ENCODE assay signal across 31 cellular contexts in genomic region chr10:121454776-121455175, GRCh38.
"Had no signal": no experiment of that assay in that cellular context is flagged by ENCODE, and none has a peak within 500 bp of the region (broad histone marks: within the 10 kb centered on the region; RNA-seq: fewer than 3 reads in every experiment).

No MANE protein-coding gene starts in this region.

- H3K27me3 Mint-ChIP-seq: activated CD4-positive, alpha-beta memory T cell treated with anti-CD3 and anti-CD28 coated beads, Interleukin-2, amount 10 ng/mL, durations not matched to agents 7 days and 5 days; activated CD8-positive, alpha-beta memory T cell treated with anti-CD3 and anti-CD28 coated beads, Interleukin-2, amount 10 ng/mL, durations not matched to agents 7 days and 5 days; activated T-helper 17 cell treated with anti-CD3 and anti-CD28 coated beads, Interleukin-2, amount 50 U/mL, for 72 hours had no signal

- H3K9me3 Mint-ChIP-seq: activated CD4-positive, alpha-beta memory T cell treated with anti-CD3 and anti-CD28 coated beads, Interleukin-2, amount 10 ng/mL, durations not matched to agents 7 days and 5 days; activated naive CD8-positive, alpha-beta T cell treated with anti-CD3 and anti-CD28 coated beads for 36 hours had no signal

- DNase-seq: activated CD4-positive, alpha-beta memory T cell treated with anti-CD3 and anti-CD28 coated beads, Interleukin-2, amount 10 ng/mL, durations not matched to agents 7 days and 5 days; activated CD4-positive, alpha-beta T cell treated with anti-CD3 and anti-CD28 coated beads for 1 hour; activated CD4-positive, alpha-beta T cell treated with anti-CD3 and anti-CD28 coated beads for 48 hours; activated CD4-positive, CD25-positive, alpha-beta regulatory T cell; activated CD8-positive, alpha-beta memory T cell treated with anti-CD3 and anti-CD28 coated beads for 24 hours; activated CD8-positive, alpha-beta memory T cell treated with anti-CD3 and anti-CD28 coated beads, Interleukin-2, amount 10 ng/mL, durations not matched to agents 7 days and 5 days; activated CD8-positive, alpha-beta memory T cell treated with anti-CD3 and anti-CD28 coated beads, Interleukin-2, amount 50 U/mL, for 48 hours; activated effector memory CD4-positive, alpha-beta T cell treated with anti-CD3 and anti-CD28 coated beads, Interleukin-2, amount 50 U/mL, for 16 hours; activated naive CD4-positive, alpha-beta T cell; activated naive CD4-positive, alpha-beta T cell treated with anti-CD3 and anti-CD28 coated beads, Interleukin-2, amount 50 U/mL, for 16 hours; activated naive CD8-positive, alpha-beta T cell treated with anti-CD3 and anti-CD28 coated beads for 36 hours; activated T-cell treated with anti-CD3 and anti-CD28 coated beads, Interleukin-2, amount 50 U/mL, for 1 hour; activated T-cell treated with anti-CD3 and anti-CD28 coated beads, Interleukin-2, amount 50 U/mL, for 72 hours; amniotic stem cell; aorta; brain microvascular endothelial cell; NCI-H1105; NCI-H1417 treated with DMSO at 0.1 percent for 48 hours; NCI-H187 treated with DMSO at 0.1 percent for 48 hours; NCI-H2081; NCI-H226; NCI-H446 treated with DMSO at 0.1 percent for 48 hours; NCI-H524; NCI-H69; SHP77; SJCRH30; T1000; WERI-Rb-1 had no signal

- H3K36me3 Mint-ChIP-seq: activated CD8-positive, alpha-beta memory T cell treated with anti-CD3 and anti-CD28 coated beads, Interleukin-2, amount 10 ng/mL, durations not matched to agents 7 days and 5 days; activated naive CD8-positive, alpha-beta T cell treated with anti-CD3 and anti-CD28 coated beads for 36 hours had no signal

- H3K9me3 ChIP-seq: SJCRH30 had no signal

- H3K27me3 ChIP-seq: brain microvascular endothelial cell, SJCRH30 had no signal

- H3K4me1 Mint-ChIP-seq: activated CD4-positive, alpha-beta memory T cell treated with anti-CD3 and anti-CD28 coated beads, Interleukin-2, amount 10 ng/mL, durations not matched to agents 7 days and 5 days; activated CD8-positive, alpha-beta memory T cell treated with anti-CD3 and anti-CD28 coated beads, Interleukin-2, amount 10 ng/mL, durations not matched to agents 7 days and 5 days; activated naive CD8-positive, alpha-beta T cell treated with anti-CD3 and anti-CD28 coated beads for 36 hours; activated T-helper 17 cell treated with anti-CD3 and anti-CD28 coated beads, Interleukin-2, amount 50 U/mL, for 72 hours had no signal

- H3K27ac Mint-ChIP-seq: activated CD4-positive, alpha-beta memory T cell treated with anti-CD3 and anti-CD28 coated beads, Interleukin-2, amount 10 ng/mL, durations not matched to agents 7 days and 5 days; activated CD8-positive, alpha-beta memory T cell treated with anti-CD3 and anti-CD28 coated beads, Interleukin-2, amount 10 ng/mL, durations not matched to agents 7 days and 5 days; activated naive CD8-positive, alpha-beta T cell treated with anti-CD3 and anti-CD28 coated beads for 36 hours; activated T-cell treated with anti-CD3 and anti-CD28 coated beads, Interleukin-2, amount 50 U/mL, for 72 hours; activated T-helper 17 cell treated with anti-CD3 and anti-CD28 coated beads, Interleukin-2, amount 50 U/mL, for 72 hours had no signal

- ATAC-seq: activated CD8-positive, alpha-beta memory T cell treated with anti-CD3 and anti-CD28 coated beads, Interleukin-2, amount 10 ng/mL, durations not matched to agents 7 days and 5 days; activated T-cell treated with anti-CD3 and anti-CD28 coated beads, Interleukin-2, amount 50 U/mL, for 72 hours; activated T-helper 17 cell treated with anti-CD3 and anti-CD28 coated beads, Interleukin-2, amount 50 U/mL, for 72 hours; Panc1 had no signal

- H3K4me3 Mint-ChIP-seq: activated CD4-positive, alpha-beta memory T cell treated with anti-CD3 and anti-CD28 coated beads, Interleukin-2, amount 10 ng/mL, durations not matched to agents 7 days and 5 days; activated CD8-positive, alpha-beta memory T cell treated with anti-CD3 and anti-CD28 coated beads, Interleukin-2, amount 10 ng/mL, durations not matched to agents 7 days and 5 days; activated naive CD8-positive, alpha-beta T cell treated with anti-CD3 and anti-CD28 coated beads for 36 hours; activated T-cell treated with anti-CD3 and anti-CD28 coated beads, Interleukin-2, amount 50 U/mL, for 72 hours; activated T-helper 17 cell treated with anti-CD3 and anti-CD28 coated beads, Interleukin-2, amount 50 U/mL, for 72 hours had no signal

- H3K4me3 ChIP-seq: SJCRH30, SK-N-MC had no signal

- H3K27ac ChIP-seq: brain microvascular endothelial cell, SJCRH30, SK-N-MC, WERI-Rb-1 had no signal

- H3K36me3 ChIP-seq: brain microvascular endothelial cell, SJCRH30, WERI-Rb-1 had no signal
